ENCODE assay signal across 1 cellular context in the genomic region with DNA sequence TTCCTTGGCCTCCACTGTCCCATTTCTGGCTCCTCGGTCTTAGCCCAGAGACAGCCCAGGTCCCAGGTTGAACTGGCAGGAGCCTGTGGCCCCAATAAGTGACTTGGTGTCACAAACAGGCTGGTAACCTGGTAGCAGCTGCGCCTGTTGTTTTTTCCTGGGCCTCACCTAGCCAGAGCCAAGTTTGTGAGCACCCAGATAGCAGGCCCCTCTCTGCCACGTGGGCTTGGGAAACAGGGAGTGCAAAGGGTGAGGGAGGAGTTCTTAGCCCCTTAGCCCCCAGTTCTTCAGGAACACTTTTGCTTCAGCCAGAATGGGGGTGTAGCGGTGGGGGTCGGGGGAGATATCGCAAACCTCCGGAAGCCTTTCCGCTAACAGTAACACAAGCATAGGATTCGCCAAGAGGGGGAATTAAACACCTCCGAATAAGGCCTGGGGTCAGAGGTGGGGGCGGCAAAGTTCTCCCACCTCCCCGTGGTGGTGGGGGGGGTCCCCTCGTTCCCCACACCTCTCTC.
TF ChIP-seq lines count a peak whose summit lies in the region.

No MANE protein-coding gene starts in this region.

TF ChIP-seq in WTC11, 78 proteins besides CTCF, POLR2A, EP300 and RAD21 (continued from another document):
- no peak for TF ChIP-seq ATF2 (CRISPR knock-in tag; IDR thresholded peaks at IDR 0.05; ENCODE audit: borderline replicate concordance, low read depth)
- no peak for TF ChIP-seq NR2C2 (CRISPR knock-in tag; IDR thresholded peaks at IDR 0.05)
- 0 out of 2 replicates have a peak, but pooled peaks have one; percentile 7 for TF ChIP-seq MAX (CRISPR knock-in tag; IDR thresholded peaks at IDR 0.05)
- no peak for TF ChIP-seq CBFB (CRISPR knock-in tag; IDR thresholded peaks at IDR 0.05; ENCODE audit: low read depth)
- TF ChIP-seq IRF1 (CRISPR knock-in tag; IDR thresholded peaks at IDR 0.05): no peak
- TF ChIP-seq FOXK1 (CRISPR knock-in tag; IDR thresholded peaks at IDR 0.05): peak; percentile 42; the same call in 1 of the 2 replicates
- TF ChIP-seq NFATC4 (CRISPR knock-in tag; IDR thresholded peaks at IDR 0.05): no peak
- TF ChIP-seq, protein P1, sequence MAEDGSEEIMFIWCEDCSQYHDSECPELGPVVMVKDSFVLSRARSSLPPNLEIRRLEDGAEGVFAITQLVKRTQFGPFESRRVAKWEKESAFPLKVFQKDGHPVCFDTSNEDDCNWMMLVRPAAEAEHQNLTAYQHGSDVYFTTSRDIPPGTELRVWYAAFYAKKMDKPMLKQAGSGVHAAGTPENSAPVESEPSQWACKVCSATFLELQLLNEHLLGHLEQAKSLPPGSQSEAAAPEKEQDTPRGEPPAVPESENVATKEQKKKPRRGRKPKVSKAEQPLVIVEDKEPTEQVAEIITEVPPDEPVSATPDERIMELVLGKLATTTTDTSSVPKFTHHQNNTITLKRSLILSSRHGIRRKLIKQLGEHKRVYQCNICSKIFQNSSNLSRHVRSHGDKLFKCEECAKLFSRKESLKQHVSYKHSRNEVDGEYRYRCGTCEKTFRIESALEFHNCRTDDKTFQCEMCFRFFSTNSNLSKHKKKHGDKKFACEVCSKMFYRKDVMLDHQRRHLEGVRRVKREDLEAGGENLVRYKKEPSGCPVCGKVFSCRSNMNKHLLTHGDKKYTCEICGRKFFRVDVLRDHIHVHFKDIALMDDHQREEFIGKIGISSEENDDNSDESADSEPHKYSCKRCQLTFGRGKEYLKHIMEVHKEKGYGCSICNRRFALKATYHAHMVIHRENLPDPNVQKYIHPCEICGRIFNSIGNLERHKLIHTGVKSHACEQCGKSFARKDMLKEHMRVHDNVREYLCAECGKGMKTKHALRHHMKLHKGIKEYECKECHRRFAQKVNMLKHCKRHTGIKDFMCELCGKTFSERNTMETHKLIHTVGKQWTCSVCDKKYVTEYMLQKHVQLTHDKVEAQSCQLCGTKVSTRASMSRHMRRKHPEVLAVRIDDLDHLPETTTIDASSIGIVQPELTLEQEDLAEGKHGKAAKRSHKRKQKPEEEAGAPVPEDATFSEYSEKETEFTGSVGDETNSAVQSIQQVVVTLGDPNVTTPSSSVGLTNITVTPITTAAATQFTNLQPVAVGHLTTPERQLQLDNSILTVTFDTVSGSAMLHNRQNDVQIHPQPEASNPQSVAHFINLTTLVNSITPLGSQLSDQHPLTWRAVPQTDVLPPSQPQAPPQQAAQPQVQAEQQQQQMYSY (CRISPR knock-in tag; IDR thresholded peaks at IDR 0.05): no peak
- no peak for TF ChIP-seq CREM (CRISPR knock-in tag; IDR thresholded peaks at IDR 0.05)
- no peak for TF ChIP-seq TEAD4 (CRISPR knock-in tag; IDR thresholded peaks at IDR 0.05)
- TF ChIP-seq ZNF281 (CRISPR knock-in tag; IDR thresholded peaks at IDR 0.05): no peak
- TF ChIP-seq MYBL2 (CRISPR knock-in tag; IDR thresholded peaks at IDR 0.05): no peak
- no peak for TF ChIP-seq JUN (CRISPR knock-in tag; IDR thresholded peaks at IDR 0.05)
- TF ChIP-seq MLX (CRISPR knock-in tag; IDR thresholded peaks at IDR 0.05): no peak
- TF ChIP-seq FOXJ3 (CRISPR knock-in tag; IDR thresholded peaks at IDR 0.05; ENCODE audit: borderline replicate concordance): no peak
- no peak for TF ChIP-seq ZNF219 (CRISPR knock-in tag; IDR thresholded peaks at IDR 0.05; ENCODE audit: borderline replicate concordance)
TF ChIP-seq in WTC11: peak in this region for 3.
